ENCODE assay signal across 9 cellular contexts in the genomic region with DNA sequence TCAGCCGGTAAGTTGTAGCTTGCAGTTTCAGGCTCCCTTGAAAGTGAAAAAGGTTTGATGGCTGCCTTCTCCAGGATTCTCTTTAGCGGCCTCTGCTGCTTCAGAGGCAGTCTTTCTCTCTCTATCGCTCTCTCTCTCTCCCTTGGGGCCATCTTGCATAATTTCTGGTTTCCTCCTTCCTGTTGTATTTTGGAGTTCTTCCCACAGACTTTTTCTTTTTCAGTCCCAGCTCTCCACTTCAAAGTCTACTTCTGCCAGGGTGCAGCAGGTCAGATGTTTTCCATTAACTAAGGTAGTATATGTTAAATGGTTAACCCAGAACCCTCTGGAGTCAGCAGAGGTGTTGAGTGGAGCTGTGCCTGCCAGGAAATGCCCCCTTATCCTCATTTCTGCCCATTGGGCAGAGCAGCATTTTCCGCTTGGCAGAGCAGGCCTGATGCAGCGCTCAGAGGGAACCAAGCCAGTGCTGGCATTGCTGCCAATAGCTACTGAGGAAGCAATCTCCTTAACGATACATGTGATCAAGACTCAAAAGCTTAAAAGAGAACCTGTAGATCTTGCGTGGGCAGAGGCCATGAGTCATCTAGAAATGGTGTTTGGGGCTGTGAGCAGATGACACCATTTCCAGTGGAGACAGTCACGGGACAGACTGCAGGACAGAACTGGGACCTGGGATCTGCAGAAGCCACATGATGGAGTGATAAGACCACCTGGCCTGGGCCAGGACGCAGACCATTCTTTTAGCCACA. TPM values are rescaled to one million over a fixed set of nuclear protein-coding genes. Genes with fewer than 3 reads are reported as not detected.
DNase-seq lines count a peak whose midpoint lies in the region; ATAC-seq and TF ChIP-seq lines count a peak whose summit lies in the region.
"Had no signal": no experiment of that assay in that cellular context is flagged by ENCODE, and none has a peak within 500 bp of the region (broad histone marks: within the 10 kb centered on the region; RNA-seq: fewer than 3 reads in every experiment).

No MANE protein-coding gene starts in this region.

- peak; percentile 22 for DNase-seq in NCI-H2196 (lab: John Stamatoyannopoulos, UW; ENCODE audit: unreplicated experiment)
- DNase-seq in NCI-H2196 treated with DMSO at 0.1 percent for 48 hours (lab: John Stamatoyannopoulos, UW; ENCODE audit: unreplicated experiment) = no peak
- peak; percentile 77 to 79 for DNase-seq in Kasumi-1 (lab: John Stamatoyannopoulos, UW)
- DNase-seq in adrenal gland = peak in 6 of 7 donors; percentile 64 to 81 (median 69)
- DNase-seq in hepatocyte (ENCODE audit: low spot score) = peak; percentile 34
- no peak for DNase-seq in KG1 (lab: John Stamatoyannopoulos, UW)

- H3K9me2 ChIP-seq in hepatocyte (replicated peaks; ENCODE audit: insufficient read depth) = no peaks in the 10 kb centered on the region

- H2AFZ ChIP-seq in hepatocyte = peak overlapping the region; percentile 5

- TF ChIP-seq CTCF in adrenal gland (IDR thresholded peaks at IDR 0.05) = peak in 3 of 6 experiments; percentile 11 to 23 (median 11)
- TF ChIP-seq CTCF in hepatocyte (IDR thresholded peaks at IDR 0.05; ENCODE audit: poor library complexity) = peak; percentile 32

- H3K27ac ChIP-seq in adrenal gland (peak overlapping the region in 4 of 5 donors; percentile 8 to 74 (median 44)), hepatocyte (peak overlapping the region; percentile 38), skin epidermis (peak overlapping the region in 18 of 21 experiments; percentile 3 to 76 (median 58))
- H3K27ac ChIP-seq: A549 had no signal

- peak overlapping the region; percentile 42 for H3K4me2 ChIP-seq in hepatocyte
- H3K4me2 ChIP-seq: A549 had no signal

- WGBS in adrenal gland, 4 donors = 45 to 67% (median 52%) methylated on average over 9 of the region's 9 CpGs
- WGBS in hepatocyte (ENCODE audit: low lambda C conversion rate, missing lambda C conversion rate) = 72% methylated on average over 9 of the region's 9 CpGs

- H3K4me1 ChIP-seq in adrenal gland (replicated peaks in 1 of 2) (peaks cover 14 to 31% of the 10 kb centered on the region in 2 donors), hepatocyte (ENCODE audit: insufficient read depth) (peaks cover 5% of the 10 kb centered on the region)

- H3K27me3 ChIP-seq in adrenal gland = no peaks in the 10 kb centered on the region
- no peaks in the 10 kb centered on the region for H3K27me3 ChIP-seq in hepatocyte

- ATAC-seq in GM21619 (IDR thresholded peaks at IDR 0.05; ENCODE audit: unreplicated experiment) = peak; percentile 71

- H3K4me3 ChIP-seq in adrenal gland (no peak overlapping the region), hepatocyte (no peak overlapping the region), skin epidermis (no peak overlapping the region)
- H3K4me3 ChIP-seq: A549 had no signal

- H4K20me1 ChIP-seq in hepatocyte (ENCODE audit: insufficient read depth, poor library complexity, severe bottlenecking) = no peaks in the 10 kb centered on the region

- H3K79me2 ChIP-seq in hepatocyte = no peaks in the 10 kb centered on the region

- H3K9me3 ChIP-seq in adrenal gland (replicated peaks in 1 of 3) (no peaks in the 10 kb centered on the region), hepatocyte (ENCODE audit: low read depth) (no peaks in the 10 kb centered on the region)
- H3K9me3 ChIP-seq: A549 had no signal

- intact Hi-C loops in adrenal gland (cut with DNase I) = no loop called here

- no peaks in the 10 kb centered on the region for H3K36me3 ChIP-seq in adrenal gland (replicated peaks in 1 of 2)
- no peaks in the 10 kb centered on the region for H3K36me3 ChIP-seq in hepatocyte (replicated peaks; ENCODE audit: insufficient read depth, low read depth)

- no peak for TF ChIP-seq POLR2A in adrenal gland (IDR thresholded peaks at IDR 0.05)

RNA-seq across cellular contexts. Expression of a gene that starts 20.8 kb away (rescaled TPM):
- total RNA-seq in adrenal gland = 100 to 1,000 TPM in 3 of 8 donors, 10 to 100 TPM in 5; 32.3 to 130 (median 85.6) TPM
- polyA plus RNA-seq in adrenal gland = 100 to 1,000 TPM; 239 to 367 (median 242) TPM
- total RNA-seq in hepatocyte = 272 TPM in 2 replicates
- polyA plus RNA-seq in hepatocyte = 675 and 755 TPM in 2 replicates

RNA-seq across cellular contexts. Expression of a gene that starts 20.9 kb away (rescaled TPM):
- total RNA-seq in adrenal gland (10 to 100 TPM in 6 of 8 donors, 1 to 10 TPM in 2; 2.2 to 21.2 (median 15.1) TPM), hepatocyte (11.3 and 16.6 TPM in 2 replicates)
- polyA plus RNA-seq in adrenal gland (10 to 100 TPM; 13.0 to 47.4 (median 25.5) TPM), hepatocyte (17.6 and 18.3 TPM in 2 replicates)

RNA-seq across cellular contexts. Expression of a gene that starts 44.1 kb away (rescaled TPM):
- total RNA-seq in adrenal gland (10 to 100 TPM; 11.3 to 31.8 (median 18.7) TPM), hepatocyte (52.6 TPM in 2 replicates)
- polyA plus RNA-seq in adrenal gland (1 to 10 TPM; 6.9 to 8.5 (median 7.2) TPM), hepatocyte (89.9 and 123 TPM in 2 replicates)

Comparison
In these comparisons a context has a peak if more than half of its experiments do, and no peak if none do; other contexts are left out.
1. DNase-seq: peak in NCI-H2196 (single experiment), Kasumi-1 (2 of 2), adrenal gland (6 of 7) and hepatocyte (single experiment); none in NCI-H2196 treated with DMSO at 0.1 percent for 48 hours (single experiment) and KG1 (single experiment).
2. Peak in every context shown above with its lines, with median percentiles within 50 percentile points of each other: H3K27ac ChIP-seq.